ENCODE assay signal across 17 cellular contexts in the genomic region with DNA sequence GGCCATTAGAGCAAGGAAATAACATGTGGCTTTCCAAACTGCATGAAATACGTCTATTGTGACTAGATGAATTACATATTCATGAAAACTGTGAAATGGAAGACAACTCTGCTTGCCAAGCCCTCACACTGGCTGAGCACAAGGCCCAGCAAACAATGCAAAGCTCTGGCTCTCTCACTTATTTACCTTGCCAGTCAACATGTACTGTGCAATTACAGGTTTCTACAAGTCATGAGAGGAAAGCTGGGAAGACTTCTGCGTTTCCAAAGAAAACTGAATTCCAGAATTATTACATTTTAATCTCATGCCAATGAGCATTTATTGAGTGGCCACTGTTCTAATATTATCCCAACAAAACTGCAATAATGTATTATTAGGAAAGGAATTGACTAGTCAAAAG.
"Had no signal": no experiment of that assay in that cellular context is flagged by ENCODE, and none has a peak within 500 bp of the region (broad histone marks: within the 10 kb centered on the region; RNA-seq: fewer than 3 reads in every experiment).

No MANE protein-coding gene starts in this region.

- DNase-seq: activated CD4-positive, alpha-beta T cell treated with anti-CD3 and anti-CD28 coated beads for 48 hours; activated CD4-positive, alpha-beta T cell treated with anti-CD3 and anti-CD28 coated beads, Interleukin-2, amount 50 U/mL, for 4 hours; activated CD4-positive, CD25-positive, alpha-beta regulatory T cell treated with anti-CD3 and anti-CD28 coated beads, Interleukin-2, amount 50 U/mL, for 72 hours; activated CD8-positive, alpha-beta memory T cell treated with anti-CD3 and anti-CD28 coated beads, Interleukin-2, amount 10 ng/mL, durations not matched to agents 7 days and 5 days; activated effector memory CD4-positive, alpha-beta T cell treated with Interleukin-2 at 50 U/mL for 16 hours; activated naive CD4-positive, alpha-beta T cell; activated T-cell treated with anti-CD3 and anti-CD28 coated beads, Interleukin-2, amount 50 U/mL, for 24 hours; aorta; Kasumi-1; KBM-7; NCI-H1105 treated with DMSO at 0.1 percent for 48 hours; NCI-H1436 treated with DMSO at 0.1 percent for 48 hours; NCI-H187; NCI-H2081; SIG-M5; T-helper 17 cell; T-helper 9 cell had no signal
